17 cellular contexts compared by ENCODE assay signal in genomic region chr10:118007773-118008172, GRCh38.
"Had no signal": no experiment of that assay in that cellular context is flagged by ENCODE, and none has a peak within 500 bp of the region (broad histone marks: within the 10 kb centered on the region; RNA-seq: fewer than 3 reads in every experiment).

No MANE protein-coding gene starts in this region.

- H3K36me3 ChIP-seq: brain microvascular endothelial cell had no signal

- H3K27ac Mint-ChIP-seq: activated T-helper 17 cell treated with anti-CD3 and anti-CD28 coated beads, Interleukin-2, amount 50 U/mL, for 72 hours; naive thymus-derived CD4-positive, alpha-beta T cell; stimulated activated memory B cell treated with anti-CD40 and anti-IgM and Interleukin-4, amounts not matched to agents 10 μg/mL and 1 μg/mL and 100 μg/mL, for 72 hours had no signal

- H3K4me3 ChIP-seq: heart right ventricle, lung had no signal

- H3K9me3 ChIP-seq: heart right ventricle, neutrophil had no signal

- H3K27me3 Mint-ChIP-seq: activated T-helper 17 cell treated with anti-CD3 and anti-CD28 coated beads, Interleukin-2, amount 50 U/mL, for 72 hours; central memory CD8-positive, alpha-beta T cell; naive thymus-derived CD4-positive, alpha-beta T cell; stimulated activated memory B cell treated with anti-CD40 and anti-IgM and Interleukin-4, amounts not matched to agents 10 μg/mL and 1 μg/mL and 100 μg/mL, for 72 hours had no signal

- H3K27me3 ChIP-seq: brain microvascular endothelial cell, heart right ventricle, neutrophil had no signal

- H3K9me3 Mint-ChIP-seq: activated T-helper 17 cell treated with anti-CD3 and anti-CD28 coated beads, Interleukin-2, amount 50 U/mL, for 72 hours; central memory CD8-positive, alpha-beta T cell; naive thymus-derived CD4-positive, alpha-beta T cell; stimulated activated memory B cell treated with anti-CD40 and anti-IgM and Interleukin-4, amounts not matched to agents 10 μg/mL and 1 μg/mL and 100 μg/mL, for 72 hours had no signal

- H3K27ac ChIP-seq: brain microvascular endothelial cell, heart right ventricle, neutrophil, parathyroid adenoma had no signal

- H3K4me1 ChIP-seq: heart right ventricle, parathyroid adenoma had no signal

- H3K4me3 Mint-ChIP-seq: activated T-helper 17 cell treated with anti-CD3 and anti-CD28 coated beads, Interleukin-2, amount 50 U/mL, for 72 hours; central memory CD8-positive, alpha-beta T cell; naive thymus-derived CD4-positive, alpha-beta T cell; stimulated activated memory B cell treated with anti-CD40 and anti-IgM and Interleukin-4, amounts not matched to agents 10 μg/mL and 1 μg/mL and 100 μg/mL, for 72 hours had no signal

- DNase-seq: activated CD4-positive, alpha-beta T cell treated with anti-CD3 and anti-CD28 coated beads, Interleukin-2, amount 50 U/mL, for 1 hour; activated naive CD4-positive, alpha-beta T cell treated with Interleukin-2 at 50 U/mL for 16 hours; anterior cingulate cortex; brain microvascular endothelial cell; effector CD8-positive, alpha-beta T cell; heart right ventricle; left colon; midbrain; naive thymus-derived CD4-positive, alpha-beta T cell; T-helper 2 cell had no signal

- H3K4me1 Mint-ChIP-seq: activated T-helper 17 cell treated with anti-CD3 and anti-CD28 coated beads, Interleukin-2, amount 50 U/mL, for 72 hours; central memory CD8-positive, alpha-beta T cell; stimulated activated memory B cell treated with anti-CD40 and anti-IgM and Interleukin-4, amounts not matched to agents 10 μg/mL and 1 μg/mL and 100 μg/mL, for 72 hours had no signal

- ATAC-seq: activated CD4-positive, CD25-positive, alpha-beta regulatory T cell treated with anti-CD3 and anti-CD28 coated beads, Interleukin-2, amount 50 U/mL, for 24 hours; activated T-helper 17 cell treated with anti-CD3 and anti-CD28 coated beads, Interleukin-2, amount 50 U/mL, for 72 hours; heart right ventricle; left colon; naive thymus-derived CD4-positive, alpha-beta T cell; stimulated activated memory B cell treated with anti-CD40 and anti-IgM and Interleukin-4, amounts not matched to agents 10 μg/mL and 1 μg/mL and 100 μg/mL, for 72 hours had no signal
